Comparison of ENCODE assay signal across 38 cellular contexts in genomic region chr7:143431109-143431508, GRCh38. TPM values are rescaled to one million over a fixed set of nuclear protein-coding genes. Genes with fewer than 3 reads are reported as not detected.
"Had no signal": no experiment of that assay in that cellular context is flagged by ENCODE, and none has a peak within 500 bp of the region (broad histone marks: within the 10 kb centered on the region; RNA-seq: fewer than 3 reads in every experiment).

No MANE protein-coding gene starts in this region.

- H3K36me3 ChIP-seq: ascending aorta, cardiac muscle cell, colonic mucosa, SJCRH30 had no signal

- H3K27me3 ChIP-seq: ascending aorta, cardiac muscle cell, colonic mucosa, SJCRH30 had no signal

- H3K27ac Mint-ChIP-seq: activated B cell treated with CpG ODN at 0.5 μM for 24 hours; activated CD4-positive, alpha-beta memory T cell treated with anti-CD3 and anti-CD28 coated beads, Interleukin-2, amount 10 ng/mL, durations not matched to agents 7 days and 5 days; activated CD8-positive, alpha-beta memory T cell treated with anti-CD3 and anti-CD28 coated beads, Interleukin-2, amount 10 ng/mL, durations not matched to agents 7 days and 5 days; activated naive CD4-positive, alpha-beta T cell treated with anti-CD3 and anti-CD28 coated beads, Interleukin-2, amount 50 U/mL, for 24 hours; activated naive CD8-positive, alpha-beta T cell treated with anti-CD3 and anti-CD28 coated beads, Interleukin-2, amount 10 ng/mL, durations not matched to agents 7 days and 5 days; IgD-negative memory B cell; T-cell had no signal

- H3K27me3 Mint-ChIP-seq: activated naive CD4-positive, alpha-beta T cell treated with anti-CD3 and anti-CD28 coated beads, Interleukin-2, amount 50 U/mL, for 24 hours; T-cell had no signal

- H3K4me1 ChIP-seq: ascending aorta, colonic mucosa, SJCRH30 had no signal

- H3K27ac ChIP-seq: ascending aorta, cardiac muscle cell, colonic mucosa, KMS-11, SJCRH30, VCaP had no signal

- H3K9me3 ChIP-seq: ascending aorta, colonic mucosa, SJCRH30 had no signal

- H3K4me3 Mint-ChIP-seq: activated B cell treated with CpG ODN at 0.5 μM for 24 hours; activated CD4-positive, alpha-beta memory T cell treated with anti-CD3 and anti-CD28 coated beads, Interleukin-2, amount 10 ng/mL, durations not matched to agents 7 days and 5 days; activated CD8-positive, alpha-beta memory T cell treated with anti-CD3 and anti-CD28 coated beads, Interleukin-2, amount 10 ng/mL, durations not matched to agents 7 days and 5 days; activated naive CD4-positive, alpha-beta T cell treated with anti-CD3 and anti-CD28 coated beads, Interleukin-2, amount 50 U/mL, for 24 hours; activated naive CD8-positive, alpha-beta T cell treated with anti-CD3 and anti-CD28 coated beads, Interleukin-2, amount 10 ng/mL, durations not matched to agents 7 days and 5 days; central memory CD8-positive, alpha-beta T cell; IgD-negative memory B cell; T-cell had no signal

- ATAC-seq: activated CD8-positive, alpha-beta memory T cell treated with anti-CD3 and anti-CD28 coated beads, Interleukin-2, amount 10 ng/mL, durations not matched to agents 7 days and 5 days; T-cell had no signal

- H3K4me3 ChIP-seq: ascending aorta, cardiac muscle cell, colonic mucosa, SJCRH30, SK-N-MC had no signal

- H3K4me2 ChIP-seq: KMS-11 had no signal

- DNase-seq: activated B cell treated with CpG ODN at 0.5 μM for 24 hours; activated CD4-positive, alpha-beta memory T cell treated with anti-CD3 and anti-CD28 coated beads, Interleukin-2, amount 10 ng/mL, durations not matched to agents 7 days and 5 days; activated CD4-positive, alpha-beta T cell treated with anti-CD3 and anti-CD28 coated beads for 4 hours; activated CD4-positive, CD25-positive, alpha-beta regulatory T cell treated with anti-CD3 and anti-CD28 coated beads, Interleukin-2, amount 50 U/mL, for 72 hours; activated CD8-positive, alpha-beta memory T cell treated with anti-CD3 and anti-CD28 coated beads for 24 hours; activated CD8-positive, alpha-beta memory T cell treated with anti-CD3 and anti-CD28 coated beads, Interleukin-2, amount 10 ng/mL, durations not matched to agents 7 days and 5 days; activated CD8-positive, alpha-beta memory T cell treated with anti-CD3 and anti-CD28 coated beads, Interleukin-2, amount 50 U/mL, for 48 hours; activated gamma-delta T cell; activated naive CD4-positive, alpha-beta T cell treated with Interleukin-2 at 50 U/mL for 16 hours; activated naive CD8-positive, alpha-beta T cell treated with anti-CD3 and anti-CD28 coated beads, Interleukin-2, amount 10 ng/mL, durations not matched to agents 7 days and 5 days; activated T-cell treated with anti-CD3 and anti-CD28 coated beads, Interleukin-2, amount 50 U/mL, for 48 hours; amygdala; colonic mucosa; NCI-H1092 treated with DMSO at 0.1 percent for 48 hours; NCI-H187 treated with DMSO at 0.1 percent for 48 hours; NCI-H2081; NCI-H2171 treated with DMSO at 0.1 percent for 48 hours; NCI-H2227 treated with DMSO at 0.1 percent for 48 hours; NCI-H446; NCI-H510A treated with DMSO at 0.1 percent for 48 hours; NCI-H526 treated with DMSO at 0.1 percent for 48 hours; NCI-H774; SHP77; SJCRH30; T-cell; T-helper 2 cell; T-helper 9 cell had no signal

- H3K4me1 Mint-ChIP-seq: central memory CD8-positive, alpha-beta T cell had no signal

RNA-seq across cellular contexts. Expression of gene TAS2R60, which starts 12.1 kb away (rescaled TPM):
- total RNA-seq: activated B cell treated with CpG ODN at 0.5 μM for 24 hours; activated CD4-positive, alpha-beta memory T cell treated with anti-CD3 and anti-CD28 coated beads, Interleukin-2, amount 10 ng/mL, durations not matched to agents 7 days and 5 days; activated CD8-positive, alpha-beta memory T cell treated with anti-CD3 and anti-CD28 coated beads, Interleukin-2, amount 10 ng/mL, durations not matched to agents 7 days and 5 days; ascending aorta; cardiac muscle cell; chondrocyte; colonic mucosa; LHCN-M2; OCI-LY7; SJCRH30 had no signal

RNA-seq across cellular contexts. Expression of gene EPHA1, which starts 22.5 kb away (rescaled TPM):
- total RNA-seq: activated B cell treated with CpG ODN at 0.5 μM for 24 hours, ascending aorta, chondrocyte, LHCN-M2, OCI-LY7 had no signal

RNA-seq across cellular contexts. Expression of gene TAS2R41, which starts 46.6 kb away (rescaled TPM):
- total RNA-seq: activated B cell treated with CpG ODN at 0.5 μM for 24 hours; activated CD4-positive, alpha-beta memory T cell treated with anti-CD3 and anti-CD28 coated beads, Interleukin-2, amount 10 ng/mL, durations not matched to agents 7 days and 5 days; activated CD8-positive, alpha-beta memory T cell treated with anti-CD3 and anti-CD28 coated beads, Interleukin-2, amount 10 ng/mL, durations not matched to agents 7 days and 5 days; activated naive CD8-positive, alpha-beta T cell treated with anti-CD3 and anti-CD28 coated beads, Interleukin-2, amount 10 ng/mL, durations not matched to agents 7 days and 5 days; ascending aorta; cardiac muscle cell; chondrocyte; colonic mucosa; LHCN-M2; OCI-LY7; SJCRH30 had no signal
